ENCODE assay signal across 8 cellular contexts in genomic region chr12:108821407-108822397, GRCh38. TPM values are rescaled to one million over a fixed set of nuclear protein-coding genes. Genes with fewer than 3 reads are reported as not detected.
DNase-seq lines count a peak whose midpoint lies in the region; ATAC-seq, FAIRE-seq and TF ChIP-seq lines count a peak whose summit lies in the region.

No MANE protein-coding gene starts in this region.

- intact Hi-C loops in GM12878 (cut with micrococcal nuclease; ENCODE audit: unreplicated experiment): no loop called here
- intact Hi-C loops in posterior vena cava (cut with DNase I): no loop called here

- H3K27me3 ChIP-seq in GM12878 (replicated peaks in 1 of 2; ENCODE audit: control insufficient read depth in 2 of 2, insufficient read depth in 2 of 2, low read length in 1 of 2): no peaks in the 10 kb centered on the region

- no peak for DNase-seq in GM12878 (ENCODE audit: low read depth, low spot score)
- DNase-seq in posterior vena cava (ENCODE audit: low spot score): peak; percentile 82
- DNase-seq in NCI-H187 treated with DMSO at 0.1 percent for 48 hours (lab: John Stamatoyannopoulos, UW): no peak
- DNase-seq in omental fat pad (ENCODE audit: low spot score): no peak
- no peak for DNase-seq in COR-L47 (lab: John Stamatoyannopoulos, UW)
- DNase-seq in NCI-H2227 treated with DMSO at 0.1 percent for 48 hours (lab: John Stamatoyannopoulos, UW): no peak

- RAD21 ChIA-PET in GM12878 (lab: Charles Lee; ENCODE audit: unreplicated experiment): interaction anchor here (0.7 to 2.3 kb wide), 10 partner anchors 11 to 281 kb away, joined by 3 to 16 read pairs (median 4); no protein-coding TSS in a partner anchor

- H3K4me2 ChIP-seq in GM12878 (ENCODE audit: control insufficient read depth, insufficient read depth): peak overlapping the region; percentile 77

- H3K4me1 ChIP-seq in GM12878 (ENCODE audit: control insufficient read depth, insufficient read depth, low read length): peaks cover 56% of the 10 kb centered on the region

- TSS peak; percentile 22 for BruUV-seq in GM12878 (replicated peaks; lab: Mats Ljungman, UMichigan)

- TF ChIP-seq CTCF in GM12878 (IDR thresholded peaks at IDR 0.05 in 2 of 3, conservative IDR thresholded peaks at IDR 0.05 in 1 of 3; ENCODE audit: control insufficient read depth in 2 of 3, extremely low read depth in 1 of 3, insufficient read depth in 1 of 3, low read depth in 3 of 3, low read length in 3 of 3) (no peak), omental fat pad (IDR thresholded peaks at IDR 0.05) (no peak)

- 56% methylated on average over 12 of the region's 12 CpGs for WGBS in GM12878 (ENCODE audit: insufficient coverage, insufficient replicate concordance, low lambda C conversion rate, missing lambda C conversion rate)

- FAIRE-seq in GM12878 (lab: Jason Lieb, UNC): no peak

- SMC1A ChIA-PET in GM12878 (lab: Charles Lee; ENCODE audit: uncharacterized antibody, unreplicated experiment): interaction anchor here (0.7 to 3.7 kb wide), 9 partner anchors 11 to 157 kb away, joined by 3 to 20 read pairs (median 8); partner anchors contain the start of gene SSH1

- no peak for TF ChIP-seq POLR2A in GM12878 (IDR thresholded peaks at IDR 0.05; ENCODE audit: low read depth, low read length)

- H3K9ac ChIP-seq in GM12878 (ENCODE audit: control insufficient read depth, insufficient read depth, low read length): no peak overlapping the region

- H3K9me3 ChIP-seq in GM12878 (replicated peaks; ENCODE audit: control insufficient read depth, insufficient read depth, low read length): no peaks in the 10 kb centered on the region

- no peak for TF ChIP-seq EP300 in GM12878 (IDR thresholded peaks at IDR 0.05; ENCODE audit: borderline replicate concordance in 1 of 2, control insufficient read depth in 1 of 2, low read depth in 2 of 2, low read length in 2 of 2)

- no peak overlapping the region for H3K4me3 ChIP-seq in GM12878

- peaks cover 15 to 21% of the 10 kb centered on the region in 2 experiments for H3K36me3 ChIP-seq in GM12878 (ENCODE audit: control insufficient read depth in 2 of 2, insufficient read depth in 2 of 2, low read length in 1 of 2)

- POLR2A ChIA-PET in GM12878 (lab: Charles Lee): interaction anchor here (0.5 to 3.2 kb wide), 7 partner anchors 8 to 242 kb away, joined by 3 to 19 read pairs (median 4); no protein-coding TSS in a partner anchor

- in situ Hi-C loops in GM12878 (cut with MboI): no loop called here

- CTCF ChIA-PET in GM12878 (lab: Yijun Ruan, JAX): interaction anchor here (0.7 to 4.6 kb wide), 15 partner anchors 9 to 273 kb away, joined by 3 to 33 read pairs (median 4); no protein-coding TSS in a partner anchor

- no peak overlapping the region for H2AFZ ChIP-seq in GM12878 (ENCODE audit: control insufficient read depth, low read depth, low read length)

- peak overlapping the region; percentile 24 for H3K27ac ChIP-seq in GM12878 (ENCODE audit: control insufficient read depth, insufficient read depth)

- no peak for TF ChIP-seq RAD21 in GM12878 (IDR thresholded peaks at IDR 0.05; ENCODE audit: insufficient read depth, low read depth, low read length)

- peak; percentile 56 for ATAC-seq in GM18517 (IDR thresholded peaks at IDR 0.05; ENCODE audit: unreplicated experiment)
- peak; percentile 55 for ATAC-seq in HG03432 (IDR thresholded peaks at IDR 0.05; ENCODE audit: unreplicated experiment)
- ATAC-seq in GM12878: peak; percentile 67
- no peak for ATAC-seq in omental fat pad (ENCODE audit: low FRiP score)

- H4K20me1 ChIP-seq in GM12878 (ENCODE audit: control insufficient read depth, insufficient read depth): no peaks in the 10 kb centered on the region; the same call in 1 of the 2 replicates

- H3K79me2 ChIP-seq in GM12878 (ENCODE audit: control insufficient read depth, insufficient read depth, low read length): peaks cover 29% of the 10 kb centered on the region

TF ChIP-seq in GM12878, 131 proteins besides CTCF, POLR2A, EP300 and RAD21 (continues in another document):
- TF ChIP-seq RBBP5 (conservative IDR thresholded peaks at IDR 0.05) (no peak), POLR2AphosphoS5 (IDR thresholded peaks at IDR 0.05; ENCODE audit: low read length) (no peak), RUNX3 (IDR thresholded peaks at IDR 0.05; ENCODE audit: low read length) (peak; percentile 36), MEF2A (IDR thresholded peaks at IDR 0.05; ENCODE audit: insufficient read depth, low read depth, low read length) (no peak), BHLHE40 (IDR thresholded peaks at IDR 0.05; ENCODE audit: borderline replicate concordance in 1 of 2, low read depth in 2 of 2, low read length in 1 of 2) (no peak)
- TF ChIP-seq, protein P1, sequence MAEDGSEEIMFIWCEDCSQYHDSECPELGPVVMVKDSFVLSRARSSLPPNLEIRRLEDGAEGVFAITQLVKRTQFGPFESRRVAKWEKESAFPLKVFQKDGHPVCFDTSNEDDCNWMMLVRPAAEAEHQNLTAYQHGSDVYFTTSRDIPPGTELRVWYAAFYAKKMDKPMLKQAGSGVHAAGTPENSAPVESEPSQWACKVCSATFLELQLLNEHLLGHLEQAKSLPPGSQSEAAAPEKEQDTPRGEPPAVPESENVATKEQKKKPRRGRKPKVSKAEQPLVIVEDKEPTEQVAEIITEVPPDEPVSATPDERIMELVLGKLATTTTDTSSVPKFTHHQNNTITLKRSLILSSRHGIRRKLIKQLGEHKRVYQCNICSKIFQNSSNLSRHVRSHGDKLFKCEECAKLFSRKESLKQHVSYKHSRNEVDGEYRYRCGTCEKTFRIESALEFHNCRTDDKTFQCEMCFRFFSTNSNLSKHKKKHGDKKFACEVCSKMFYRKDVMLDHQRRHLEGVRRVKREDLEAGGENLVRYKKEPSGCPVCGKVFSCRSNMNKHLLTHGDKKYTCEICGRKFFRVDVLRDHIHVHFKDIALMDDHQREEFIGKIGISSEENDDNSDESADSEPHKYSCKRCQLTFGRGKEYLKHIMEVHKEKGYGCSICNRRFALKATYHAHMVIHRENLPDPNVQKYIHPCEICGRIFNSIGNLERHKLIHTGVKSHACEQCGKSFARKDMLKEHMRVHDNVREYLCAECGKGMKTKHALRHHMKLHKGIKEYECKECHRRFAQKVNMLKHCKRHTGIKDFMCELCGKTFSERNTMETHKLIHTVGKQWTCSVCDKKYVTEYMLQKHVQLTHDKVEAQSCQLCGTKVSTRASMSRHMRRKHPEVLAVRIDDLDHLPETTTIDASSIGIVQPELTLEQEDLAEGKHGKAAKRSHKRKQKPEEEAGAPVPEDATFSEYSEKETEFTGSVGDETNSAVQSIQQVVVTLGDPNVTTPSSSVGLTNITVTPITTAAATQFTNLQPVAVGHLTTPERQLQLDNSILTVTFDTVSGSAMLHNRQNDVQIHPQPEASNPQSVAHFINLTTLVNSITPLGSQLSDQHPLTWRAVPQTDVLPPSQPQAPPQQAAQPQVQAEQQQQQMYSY (CRISPR knock-in tag; IDR thresholded peaks at IDR 0.05): no peak
- TF ChIP-seq, protein P2, sequence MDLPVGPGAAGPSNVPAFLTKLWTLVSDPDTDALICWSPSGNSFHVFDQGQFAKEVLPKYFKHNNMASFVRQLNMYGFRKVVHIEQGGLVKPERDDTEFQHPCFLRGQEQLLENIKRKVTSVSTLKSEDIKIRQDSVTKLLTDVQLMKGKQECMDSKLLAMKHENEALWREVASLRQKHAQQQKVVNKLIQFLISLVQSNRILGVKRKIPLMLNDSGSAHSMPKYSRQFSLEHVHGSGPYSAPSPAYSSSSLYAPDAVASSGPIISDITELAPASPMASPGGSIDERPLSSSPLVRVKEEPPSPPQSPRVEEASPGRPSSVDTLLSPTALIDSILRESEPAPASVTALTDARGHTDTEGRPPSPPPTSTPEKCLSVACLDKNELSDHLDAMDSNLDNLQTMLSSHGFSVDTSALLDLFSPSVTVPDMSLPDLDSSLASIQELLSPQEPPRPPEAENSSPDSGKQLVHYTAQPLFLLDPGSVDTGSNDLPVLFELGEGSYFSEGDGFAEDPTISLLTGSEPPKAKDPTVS (IDR thresholded peaks at IDR 0.05; ENCODE audit: low read depth, low read length): no peak

RNA-seq across cellular contexts. Expression of gene SSH1, which starts 35.7 kb away (rescaled TPM):
- total RNA-seq in GM12878 (2013; cell fraction: nucleolus; rRNA removed): 94.7 and 103 TPM in 2 replicates
- 7.1 and 7.2 TPM in 2 replicates for total RNA-seq in GM12878 (2014; rRNA removed)
- total RNA-seq in GM12878 (2014; rRNA removed; fragmentation: Illumina TruSeq; extraction: Trizol): 5.6 and 7.3 TPM in 2 replicates
- total RNA-seq in GM12878 (2021): 28.6 and 29.9 TPM in 2 replicates
- polyA plus RNA-seq in GM12878 (2011; ENCODE audit: low read depth): 5.3 TPM
- polyA plus RNA-seq in GM12878 (2011; rRNA removed): 17.7 and 23.7 TPM in 2 replicates
- 20.9 and 21.1 TPM in 2 replicates for polyA plus RNA-seq in GM12878 (2011; cell fraction: cytosol; rRNA removed)
- 27.3 and 35.4 TPM in 2 replicates for polyA plus RNA-seq in GM12878 (2011; cell fraction: nucleus; rRNA removed)
- 10.0 and 10.9 TPM in 2 replicates for polyA plus RNA-seq in GM12878 (2012)
- polyA plus RNA-seq in GM12878 (2014; fragmentation: Illumina TruSeq; extraction: Trizol): 10.6 and 10.8 TPM in 2 replicates
- polyA plus RNA-seq in GM12878 (2014; fragmentation: Nextera tagmentation; extraction: Ambion mirVana): 1 to 10 TPM; 1.5 to 1.6 TPM
- 11.8 and 12.4 TPM in 2 replicates for polyA plus RNA-seq in GM12878 (2014; rRNA removed)
- polyA plus RNA-seq in GM12878 (2016; fragmentation: Nextera tagmentation; extraction: Ambion mirVana): 10 to 100 TPM; 12.1 to 12.7 TPM
- 33.6 and 36.7 TPM in 2 replicates for polyA minus RNA-seq in GM12878 (2011; rRNA and poly(A)+ RNA removed)
- polyA minus RNA-seq in GM12878 (2011; cell fraction: cytosol; rRNA and poly(A)+ RNA removed): 11.8 and 12.2 TPM in 2 replicates
- 15.5 and 33.2 TPM in 2 replicates for polyA minus RNA-seq in GM12878 (2011; cell fraction: nucleus; rRNA and poly(A)+ RNA removed)
- 10 to 100 TPM; 34.7 to 43.9 TPM for total RNA-seq in posterior vena cava
- total RNA-seq in omental fat pad: 10 to 100 TPM; 16.4 to 26.5 (median 22.0) TPM

RNA-seq across cellular contexts. Expression of gene DAO, which starts 58.2 kb away (rescaled TPM):
- total RNA-seq in GM12878 (2013; cell fraction: nucleolus; rRNA removed): not detected in 2 replicates
- total RNA-seq in GM12878 (2014; rRNA removed): not detected in 2 replicates
- total RNA-seq in GM12878 (2014; rRNA removed; fragmentation: Illumina TruSeq; extraction: Trizol): not detected in 2 replicates
- not detected in 2 replicates for total RNA-seq in GM12878 (2021)
- not detected for polyA plus RNA-seq in GM12878 (2011; ENCODE audit: low read depth)
- polyA plus RNA-seq in GM12878 (2011; rRNA removed): 0.15 TPM in 1 of 2 replicates, not detected in the other
- polyA plus RNA-seq in GM12878 (2011; cell fraction: cytosol; rRNA removed): not detected in 2 replicates
- polyA plus RNA-seq in GM12878 (2011; cell fraction: nucleus; rRNA removed): 0.23 and 0.30 TPM in 2 replicates
- polyA plus RNA-seq in GM12878 (2012): not detected in 2 replicates
- not detected in 2 replicates for polyA plus RNA-seq in GM12878 (2014; fragmentation: Illumina TruSeq; extraction: Trizol)
- not detected for polyA plus RNA-seq in GM12878 (2014; fragmentation: Nextera tagmentation; extraction: Ambion mirVana)
- not detected in 2 replicates for polyA plus RNA-seq in GM12878 (2014; rRNA removed)
- not detected for polyA plus RNA-seq in GM12878 (2016; fragmentation: Nextera tagmentation; extraction: Ambion mirVana)
- not detected in 2 replicates for polyA minus RNA-seq in GM12878 (2011; rRNA and poly(A)+ RNA removed)
- not detected in 2 replicates for polyA minus RNA-seq in GM12878 (2011; cell fraction: cytosol; rRNA and poly(A)+ RNA removed)
- polyA minus RNA-seq in GM12878 (2011; cell fraction: nucleus; rRNA and poly(A)+ RNA removed): not detected in 2 replicates
- total RNA-seq in posterior vena cava: under 1 TPM in 1 of 2 donors, not detected in 1; 0.28 TPM
- total RNA-seq in omental fat pad: not detected
